In the genomic region with DNA sequence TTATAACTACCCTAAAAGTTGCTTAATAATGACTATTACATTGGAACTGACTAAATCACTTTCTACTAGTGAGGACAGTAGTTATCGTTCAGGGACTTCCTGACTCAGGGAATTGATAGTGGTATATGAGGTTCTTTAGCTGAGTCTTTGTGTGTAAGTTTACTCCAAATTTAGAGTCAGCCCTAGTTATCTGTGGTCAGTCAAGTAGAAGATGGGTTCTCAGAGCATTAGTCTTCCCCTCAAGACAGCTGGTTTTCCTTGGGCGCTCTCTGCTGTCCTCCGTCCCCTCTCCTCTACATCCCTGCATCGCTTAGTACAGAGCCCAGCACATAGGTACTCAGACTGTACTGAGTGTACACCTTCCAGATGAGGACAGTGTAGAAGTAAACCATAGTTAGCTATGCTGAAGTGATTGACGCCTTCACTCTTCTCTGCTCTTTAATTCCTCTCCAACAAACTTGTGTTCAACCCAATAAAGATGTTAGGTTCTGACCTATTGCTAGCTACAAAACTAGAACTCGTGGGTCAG, we compare ENCODE assay signal across 1 cellular context.
TF ChIP-seq lines count a peak whose summit lies in the region.

No MANE protein-coding gene starts in this region.

TF ChIP-seq in GM23338, 12 proteins besides CTCF, POLR2A, EP300 and RAD21 (continued from another document):
- TF ChIP-seq, protein P1, sequence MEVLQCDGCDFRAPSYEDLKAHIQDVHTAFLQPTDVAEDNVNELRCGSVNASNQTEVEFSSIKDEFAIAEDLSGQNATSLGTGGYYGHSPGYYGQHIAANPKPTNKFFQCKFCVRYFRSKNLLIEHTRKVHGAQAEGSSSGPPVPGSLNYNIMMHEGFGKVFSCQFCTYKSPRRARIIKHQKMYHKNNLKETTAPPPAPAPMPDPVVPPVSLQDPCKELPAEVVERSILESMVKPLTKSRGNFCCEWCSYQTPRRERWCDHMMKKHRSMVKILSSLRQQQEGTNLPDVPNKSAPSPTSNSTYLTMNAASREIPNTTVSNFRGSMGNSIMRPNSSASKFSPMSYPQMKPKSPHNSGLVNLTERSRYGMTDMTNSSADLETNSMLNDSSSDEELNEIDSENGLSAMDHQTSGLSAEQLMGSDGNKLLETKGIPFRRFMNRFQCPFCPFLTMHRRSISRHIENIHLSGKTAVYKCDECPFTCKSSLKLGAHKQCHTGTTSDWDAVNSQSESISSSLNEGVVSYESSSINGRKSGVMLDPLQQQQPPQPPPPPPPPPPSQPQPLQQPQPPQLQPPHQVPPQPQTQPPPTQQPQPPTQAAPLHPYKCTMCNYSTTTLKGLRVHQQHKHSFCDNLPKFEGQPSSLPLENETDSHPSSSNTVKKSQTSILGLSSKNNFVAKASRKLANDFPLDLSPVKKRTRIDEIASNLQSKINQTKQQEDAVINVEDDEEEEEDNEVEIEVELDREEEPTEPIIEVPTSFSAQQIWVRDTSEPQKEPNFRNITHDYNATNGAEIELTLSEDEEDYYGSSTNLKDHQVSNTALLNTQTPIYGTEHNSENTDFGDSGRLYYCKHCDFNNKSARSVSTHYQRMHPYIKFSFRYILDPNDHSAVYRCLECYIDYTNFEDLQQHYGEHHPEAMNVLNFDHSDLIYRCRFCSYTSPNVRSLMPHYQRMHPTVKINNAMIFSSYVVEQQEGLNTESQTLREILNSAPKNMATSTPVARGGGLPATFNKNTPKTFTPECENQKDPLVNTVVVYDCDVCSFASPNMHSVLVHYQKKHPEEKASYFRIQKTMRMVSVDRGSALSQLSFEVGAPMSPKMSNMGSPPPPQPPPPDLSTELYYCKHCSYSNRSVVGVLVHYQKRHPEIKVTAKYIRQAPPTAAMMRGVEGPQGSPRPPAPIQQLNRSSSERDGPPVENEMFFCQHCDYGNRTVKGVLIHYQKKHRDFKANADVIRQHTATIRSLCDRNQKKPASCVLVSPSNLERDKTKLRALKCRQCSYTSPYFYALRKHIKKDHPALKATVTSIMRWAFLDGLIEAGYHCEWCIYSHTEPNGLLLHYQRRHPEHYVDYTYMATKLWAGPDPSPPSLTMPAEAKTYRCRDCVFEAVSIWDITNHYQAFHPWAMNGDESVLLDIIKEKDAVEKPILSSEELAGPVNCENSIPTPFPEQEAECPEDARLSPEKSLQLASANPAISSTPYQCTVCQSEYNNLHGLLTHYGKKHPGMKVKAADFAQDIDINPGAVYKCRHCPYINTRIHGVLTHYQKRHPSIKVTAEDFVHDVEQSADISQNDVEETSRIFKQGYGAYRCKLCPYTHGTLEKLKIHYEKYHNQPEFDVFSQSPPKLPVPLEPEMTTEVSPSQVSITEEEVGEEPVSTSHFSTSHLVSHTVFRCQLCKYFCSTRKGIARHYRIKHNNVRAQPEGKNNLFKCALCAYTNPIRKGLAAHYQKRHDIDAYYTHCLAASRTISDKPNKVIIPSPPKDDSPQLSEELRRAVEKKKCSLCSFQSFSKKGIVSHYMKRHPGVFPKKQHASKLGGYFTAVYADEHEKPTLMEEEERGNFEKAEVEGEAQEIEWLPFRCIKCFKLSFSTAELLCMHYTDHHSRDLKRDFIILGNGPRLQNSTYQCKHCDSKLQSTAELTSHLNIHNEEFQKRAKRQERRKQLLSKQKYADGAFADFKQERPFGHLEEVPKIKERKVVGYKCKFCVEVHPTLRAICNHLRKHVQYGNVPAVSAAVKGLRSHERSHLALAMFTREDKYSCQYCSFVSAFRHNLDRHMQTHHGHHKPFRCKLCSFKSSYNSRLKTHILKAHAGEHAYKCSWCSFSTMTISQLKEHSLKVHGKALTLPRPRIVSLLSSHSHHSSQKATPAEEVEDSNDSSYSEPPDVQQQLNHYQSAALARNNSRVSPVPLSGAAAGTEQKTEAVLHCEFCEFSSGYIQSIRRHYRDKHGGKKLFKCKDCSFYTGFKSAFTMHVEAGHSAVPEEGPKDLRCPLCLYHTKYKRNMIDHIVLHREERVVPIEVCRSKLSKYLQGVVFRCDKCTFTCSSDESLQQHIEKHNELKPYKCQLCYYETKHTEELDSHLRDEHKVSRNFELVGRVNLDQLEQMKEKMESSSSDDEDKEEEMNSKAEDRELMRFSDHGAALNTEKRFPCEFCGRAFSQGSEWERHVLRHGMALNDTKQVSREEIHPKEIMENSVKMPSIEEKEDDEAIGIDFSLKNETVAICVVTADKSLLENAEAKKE (CRISPR knock-in tag; IDR thresholded peaks at IDR 0.05) = no peak
- TF ChIP-seq JUNB (IDR thresholded peaks at IDR 0.05; ENCODE audit: unreplicated experiment) = no peak
- TF ChIP-seq NANOG (IDR thresholded peaks at IDR 0.05; ENCODE audit: borderline replicate concordance) = no peak
- no peak for TF ChIP-seq EZH2 (IDR thresholded peaks at IDR 0.05; ENCODE audit: low read depth, unreplicated experiment)
- no peak for TF ChIP-seq CREB1 (CRISPR knock-in tag; IDR thresholded peaks at IDR 0.05; ENCODE audit: low read depth)
- no peak for TF ChIP-seq ZNF114 (CRISPR knock-in tag; IDR thresholded peaks at IDR 0.05)
- TF ChIP-seq, protein P2, sequence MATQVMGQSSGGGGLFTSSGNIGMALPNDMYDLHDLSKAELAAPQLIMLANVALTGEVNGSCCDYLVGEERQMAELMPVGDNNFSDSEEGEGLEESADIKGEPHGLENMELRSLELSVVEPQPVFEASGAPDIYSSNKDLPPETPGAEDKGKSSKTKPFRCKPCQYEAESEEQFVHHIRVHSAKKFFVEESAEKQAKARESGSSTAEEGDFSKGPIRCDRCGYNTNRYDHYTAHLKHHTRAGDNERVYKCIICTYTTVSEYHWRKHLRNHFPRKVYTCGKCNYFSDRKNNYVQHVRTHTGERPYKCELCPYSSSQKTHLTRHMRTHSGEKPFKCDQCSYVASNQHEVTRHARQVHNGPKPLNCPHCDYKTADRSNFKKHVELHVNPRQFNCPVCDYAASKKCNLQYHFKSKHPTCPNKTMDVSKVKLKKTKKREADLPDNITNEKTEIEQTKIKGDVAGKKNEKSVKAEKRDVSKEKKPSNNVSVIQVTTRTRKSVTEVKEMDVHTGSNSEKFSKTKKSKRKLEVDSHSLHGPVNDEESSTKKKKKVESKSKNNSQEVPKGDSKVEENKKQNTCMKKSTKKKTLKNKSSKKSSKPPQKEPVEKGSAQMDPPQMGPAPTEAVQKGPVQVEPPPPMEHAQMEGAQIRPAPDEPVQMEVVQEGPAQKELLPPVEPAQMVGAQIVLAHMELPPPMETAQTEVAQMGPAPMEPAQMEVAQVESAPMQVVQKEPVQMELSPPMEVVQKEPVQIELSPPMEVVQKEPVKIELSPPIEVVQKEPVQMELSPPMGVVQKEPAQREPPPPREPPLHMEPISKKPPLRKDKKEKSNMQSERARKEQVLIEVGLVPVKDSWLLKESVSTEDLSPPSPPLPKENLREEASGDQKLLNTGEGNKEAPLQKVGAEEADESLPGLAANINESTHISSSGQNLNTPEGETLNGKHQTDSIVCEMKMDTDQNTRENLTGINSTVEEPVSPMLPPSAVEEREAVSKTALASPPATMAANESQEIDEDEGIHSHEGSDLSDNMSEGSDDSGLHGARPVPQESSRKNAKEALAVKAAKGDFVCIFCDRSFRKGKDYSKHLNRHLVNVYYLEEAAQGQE (IDR thresholded peaks at IDR 0.05; ENCODE audit: unreplicated experiment) = no peak
- no peak for TF ChIP-seq ZNF331 (CRISPR knock-in tag; IDR thresholded peaks at IDR 0.05; ENCODE audit: low read depth)
TF ChIP-seq in GM23338: peak in this region for 0.
